Comparison of ENCODE assay signal across 1 cellular context in genomic region chr1:61950418-61950817, GRCh38.
A peak's percentile ranks its signal among the peaks of the same experiment; 100 is the strongest.
TF ChIP-seq lines count a peak whose summit lies in the region.

No MANE protein-coding gene starts in this region.

TF ChIP-seq in K562, 482 proteins besides CTCF, POLR2A, EP300 and RAD21 (continued from another document):
- peak in 1 of 2 experiments; percentile 43; a peak in 1 of 4 replicates for TF ChIP-seq MLLT1 (IDR thresholded peaks at IDR 0.05)
- TF ChIP-seq POLR3A (IDR thresholded peaks at IDR 0.05; ENCODE audit: borderline replicate concordance, extremely low read depth, insufficient read depth, insufficient read length) = no peak
